9 cellular contexts compared by ENCODE assay signal in genomic region chr1:32716312-32717126, GRCh38. TPM values are rescaled to one million over a fixed set of nuclear protein-coding genes. Genes with fewer than 3 reads are reported as not detected.
A peak's percentile ranks its signal among the peaks of the same experiment; 100 is the strongest.
DNase-seq lines count a peak whose midpoint lies in the region; ATAC-seq and TF ChIP-seq lines count a peak whose summit lies in the region.
"Had no signal": no experiment of that assay in that cellular context is flagged by ENCODE, and none has a peak within 500 bp of the region (broad histone marks: within the 10 kb centered on the region; RNA-seq: fewer than 3 reads in every experiment).

No MANE protein-coding gene starts in this region.

- H3K4me1 Mint-ChIP-seq in naive B cell: peaks cover 3 to 11% (median 6%) of the 10 kb centered on the region in 3 donors
- H3K4me1 Mint-ChIP-seq in CD14-positive monocyte: peaks cover 17% of the 10 kb centered on the region

- intact Hi-C loops in CD14-positive monocyte (cut with micrococcal nuclease): no loop called here

- H3K27ac Mint-ChIP-seq in naive B cell: no peak overlapping the region
- H3K27ac Mint-ChIP-seq in CD14-positive monocyte: peak overlapping the region in 1 of 7 donors; percentile 57
- H3K27ac Mint-ChIP-seq: activated naive CD4-positive, alpha-beta T cell treated with anti-CD3 and anti-CD28 coated beads, Interleukin-2, amount 50 U/mL, for 24 hours had no signal

- H3K4me3 Mint-ChIP-seq in naive B cell (no peak overlapping the region), CD14-positive monocyte (no peak overlapping the region)
- H3K4me3 Mint-ChIP-seq: activated naive CD4-positive, alpha-beta T cell treated with anti-CD3 and anti-CD28 coated beads, Interleukin-2, amount 50 U/mL, for 24 hours had no signal

- peaks cover 8 to 41% (median 40%) of the 10 kb centered on the region in 3 donors for H3K27me3 Mint-ChIP-seq in naive B cell
- peaks cover 3 to 16% (median 12%) of the 10 kb centered on the region in 3 donors for H3K27me3 Mint-ChIP-seq in CD14-positive monocyte (ENCODE audit: low read depth in 3 of 3)

- no peak for TF ChIP-seq CTCF in CD14-positive monocyte (IDR thresholded peaks at IDR 0.05)

- peak; percentile 49 to 62 for ATAC-seq in naive B cell (ENCODE audit: low read depth in 2 of 2)

- DNase-seq in activated naive CD4-positive, alpha-beta T cell treated with Interleukin-2 at 50 U/mL for 16 hours: peak; percentile 45
- no peak for DNase-seq in activated naive CD4-positive, alpha-beta T cell (lab: John Stamatoyannopoulos, UW)
- peak; percentile 96 for DNase-seq in NCI-H1436 (lab: John Stamatoyannopoulos, UW)
- DNase-seq in SW480 (ENCODE audit: low spot score): peak; percentile 93
- DNase-seq in dermis blood vessel endothelial cell: peak; percentile 32
- DNase-seq in naive B cell: peak; percentile 7
- no peak for DNase-seq in CD14-positive monocyte (ENCODE audit: low spot score)
- no peak for DNase-seq in pons (ENCODE audit: low spot score)

- H3K9me3 Mint-ChIP-seq in naive B cell: no peaks in the 10 kb centered on the region
- peaks cover 0 to 2% (median 0%) of the 10 kb centered on the region in 7 donors for H3K9me3 Mint-ChIP-seq in CD14-positive monocyte
- H3K9me3 Mint-ChIP-seq: activated naive CD4-positive, alpha-beta T cell treated with anti-CD3 and anti-CD28 coated beads, Interleukin-2, amount 50 U/mL, for 24 hours had no signal

- no peaks in the 10 kb centered on the region for H3K36me3 Mint-ChIP-seq in naive B cell
- no peaks in the 10 kb centered on the region for H3K36me3 Mint-ChIP-seq in CD14-positive monocyte
- H3K36me3 Mint-ChIP-seq: activated naive CD4-positive, alpha-beta T cell treated with anti-CD3 and anti-CD28 coated beads, Interleukin-2, amount 50 U/mL, for 24 hours had no signal

RNA-seq across cellular contexts. Expression of gene SYNC, which starts 13.9 kb away (rescaled TPM):
- 16.4 and 21.4 TPM in 2 replicates for total RNA-seq in dermis blood vessel endothelial cell
- polyA plus RNA-seq in naive B cell (ENCODE audit: low read depth in 6 of 6) (not detected), CD14-positive monocyte (under 1 TPM in 1 of 2 donors, not detected in 1; 0.05 TPM)

Comparison
In these comparisons a context has a peak if more than half of its experiments do, and no peak if none do; other contexts are left out.
1. DNase-seq: peak in activated naive CD4-positive, alpha-beta T cell treated with Interleukin-2 at 50 U/mL for 16 hours (single experiment), NCI-H1436 (single experiment), SW480 (single experiment), dermis blood vessel endothelial cell (single experiment) and naive B cell (single experiment); none in activated naive CD4-positive, alpha-beta T cell (0 of 4), CD14-positive monocyte (single experiment) and pons (single experiment).